Comparison of ENCODE assay signal across 2 cellular contexts in genomic region chr17:36777118-36777517, GRCh38.
TF ChIP-seq lines count a peak whose summit lies in the region.

No MANE protein-coding gene starts in this region.

TF ChIP-seq in GM23338, 12 proteins besides CTCF, POLR2A, EP300 and RAD21 (continued from another document):
- peak; percentile 84 for TF ChIP-seq REST (IDR thresholded peaks at IDR 0.05; ENCODE audit: unreplicated experiment)

TF ChIP-seq in K562, 482 proteins besides CTCF, POLR2A, EP300 and RAD21 (continued from another document):
- TF ChIP-seq REST (CRISPR knock-in tag; IDR thresholded peaks at IDR 0.05; ENCODE audit: low read depth) (peak; percentile 90), EHMT2 (IDR thresholded peaks at IDR 0.05) (peak; percentile 96), MIER1 (IDR thresholded peaks at IDR 0.05; ENCODE audit: low read depth) (peak; percentile 93), DNMT1 (IDR thresholded peaks at IDR 0.05) (no peak), CTBP1 (IDR thresholded peaks at IDR 0.05; ENCODE audit: borderline replicate concordance) (no peak)
